ENCODE assay signal across 9 cellular contexts in genomic region chr12:65313704-65314317, GRCh38. TPM values are rescaled to one million over a fixed set of nuclear protein-coding genes. Genes with fewer than 3 reads are reported as not detected.
DNase-seq lines count a peak whose midpoint lies in the region; ATAC-seq and TF ChIP-seq lines count a peak whose summit lies in the region.
"Had no signal": no experiment of that assay in that cellular context is flagged by ENCODE, and none has a peak within 500 bp of the region (broad histone marks: within the 10 kb centered on the region; RNA-seq: fewer than 3 reads in every experiment).

No MANE protein-coding gene starts in this region.

- ATAC-seq in HG03108 (IDR thresholded peaks at IDR 0.05; ENCODE audit: unreplicated experiment), result no peak

- intact Hi-C loops in dorsolateral prefrontal cortex (cut with DNase I), result loop anchor here in 1 of 2 donors (10.0 kb wide), 1 partner anchor 791 kb away; no protein-coding TSS in a partner anchor

- DNase-seq in NCI-H1105 treated with DMSO at 0.1 percent for 48 hours (lab: John Stamatoyannopoulos, UW) (peak; percentile 52), NCI-H1105 (lab: John Stamatoyannopoulos, UW) (no peak), NCI-H69 (lab: John Stamatoyannopoulos, UW) (peak; percentile 23), dorsolateral prefrontal cortex (no peak), retinal pigment epithelial cell (ENCODE audit: low read depth) (no peak), NCI-H446 treated with DMSO at 0.1 percent for 48 hours (lab: John Stamatoyannopoulos, UW) (no peak)
- DNase-seq in NK-92 treated with Interleukin-12 subunit alpha and Interleukin-12 subunit beta, amount 100 ng/mL, for 24 hours (lab: John Stamatoyannopoulos, UW), result no peak
- DNase-seq: amniotic stem cell had no signal

- H3K27me3 ChIP-seq in dorsolateral prefrontal cortex, result peaks cover 0 to 7% (median 0%) of the 10 kb centered on the region in 45 donors

- H3K27ac ChIP-seq in dorsolateral prefrontal cortex, result no peak overlapping the region

- H3K4me3 ChIP-seq in dorsolateral prefrontal cortex (no peak overlapping the region), retinal pigment epithelial cell (ENCODE audit: low read length) (no peak overlapping the region)

- TF ChIP-seq CTCF in dorsolateral prefrontal cortex (IDR thresholded peaks at IDR 0.05 in 54 of 56, conservative IDR thresholded peaks at IDR 0.05 in 2 of 56; ENCODE audit: low read depth in 1 of 56, partially characterized antibody in 56 of 56) (peak in 55 of 56 donors; percentile 22 to 76 (median 49)), retinal pigment epithelial cell (conservative IDR thresholded peaks at IDR 0.05; ENCODE audit: low read depth, low read length) (peak; percentile 35)

RNA-seq across cellular contexts. Expression of gene MSRB3, which starts 35.3 kb away (rescaled TPM):
- total RNA-seq in dorsolateral prefrontal cortex, result 10 to 100 TPM in 119 of 120 experiments, 1 to 10 TPM in 1; 9.5 to 45.8 (median 20.7) TPM

Comparison
In these comparisons a context has a peak if more than half of its experiments do, and no peak if none do; other contexts are left out.
1. DNase-seq: peak in NCI-H1105 treated with DMSO at 0.1 percent for 48 hours (single experiment) and NCI-H69 (single experiment); none in NCI-H1105 (single experiment), dorsolateral prefrontal cortex (0 of 10), retinal pigment epithelial cell (single experiment), NCI-H446 treated with DMSO at 0.1 percent for 48 hours (single experiment) and NK-92 treated with Interleukin-12 subunit alpha and Interleukin-12 subunit beta, amount 100 ng/mL, for 24 hours (single experiment).